Comparison of ENCODE assay signal across 8 cellular contexts in the genomic region with DNA sequence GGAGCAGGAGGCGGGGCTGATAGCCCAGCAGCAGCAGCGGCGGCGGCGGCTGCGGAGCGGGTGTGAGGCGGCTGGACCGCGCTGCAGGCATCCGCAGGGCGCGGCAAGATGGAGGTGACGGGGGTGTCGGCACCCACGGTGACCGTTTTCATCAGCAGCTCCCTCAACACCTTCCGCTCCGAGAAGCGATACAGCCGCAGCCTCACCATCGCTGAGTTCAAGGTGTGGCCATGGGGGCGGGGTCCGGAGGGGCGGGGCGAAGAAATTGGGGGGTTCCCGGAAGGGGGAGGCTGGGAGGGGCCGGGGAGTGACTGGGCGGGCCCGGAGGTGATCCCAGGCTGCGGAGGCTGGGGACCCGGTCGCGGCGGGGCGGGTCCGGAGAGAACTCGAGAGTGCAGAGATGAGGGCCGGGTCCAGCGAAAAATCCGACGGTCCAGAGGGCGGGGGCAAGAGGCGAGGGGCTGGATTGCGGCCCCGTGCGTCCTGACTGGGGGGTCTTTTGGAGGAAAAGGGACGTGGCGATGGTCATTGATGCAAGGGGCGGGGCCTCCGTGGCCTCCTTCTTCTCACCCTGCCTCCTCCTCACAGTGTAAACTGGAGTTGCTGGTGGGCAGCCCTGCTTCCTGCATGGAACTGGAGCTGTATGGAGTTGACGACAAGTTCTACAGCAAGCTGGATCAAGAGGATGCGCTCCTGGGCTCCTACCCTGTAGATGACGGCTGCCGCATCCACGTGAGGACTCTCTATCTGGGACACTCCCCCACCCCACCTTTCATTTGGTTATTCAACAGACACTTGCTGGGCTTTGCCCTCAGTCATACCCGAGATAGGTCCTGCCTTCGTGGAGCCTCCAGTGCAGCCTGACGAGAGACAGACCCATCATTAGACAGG. TPM values are rescaled to one million over a fixed set of nuclear protein-coding genes. Genes with fewer than 3 reads are reported as not detected.
DNase-seq lines count a peak whose midpoint lies in the region; ATAC-seq lines count a peak whose summit lies in the region.

A gene with protein sequence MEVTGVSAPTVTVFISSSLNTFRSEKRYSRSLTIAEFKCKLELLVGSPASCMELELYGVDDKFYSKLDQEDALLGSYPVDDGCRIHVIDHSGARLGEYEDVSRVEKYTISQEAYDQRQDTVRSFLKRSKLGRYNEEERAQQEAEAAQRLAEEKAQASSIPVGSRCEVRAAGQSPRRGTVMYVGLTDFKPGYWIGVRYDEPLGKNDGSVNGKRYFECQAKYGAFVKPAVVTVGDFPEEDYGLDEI (plus strand): TSS at position 16 of the 891 bp plus-strand sequence. CDS start 93 bp downstream, at position 109.

- H3K9me3 Mint-ChIP-seq in activated CD4-positive, alpha-beta memory T cell treated with anti-CD3 and anti-CD28 coated beads for 36 hours = no peaks in the 10 kb centered on the region

- peak; percentile 1 for ATAC-seq in GM21619 (IDR thresholded peaks at IDR 0.05; ENCODE audit: unreplicated experiment)

- H3K36me3 Mint-ChIP-seq in activated CD4-positive, alpha-beta memory T cell treated with anti-CD3 and anti-CD28 coated beads for 36 hours = peaks cover 32% of the 10 kb centered on the region

- H3K9me3 ChIP-seq in effector memory CD4-positive, alpha-beta T cell (ENCODE audit: control insufficient read depth, low read length) = no peaks in the 10 kb centered on the region
- no peaks in the 10 kb centered on the region for H3K9me3 ChIP-seq in mucosa of rectum (ENCODE audit: control insufficient read depth in 2 of 2, low read length in 2 of 2)

- peak within 1 kb of the TSS; percentile 80 for H3K4me3 ChIP-seq in effector memory CD4-positive, alpha-beta T cell (ENCODE audit: insufficient read depth, low read depth, low read length, poor library complexity, severe bottlenecking)
- peak within 1 kb of the TSS; percentile 87 to 95 for H3K4me3 ChIP-seq in mucosa of rectum (ENCODE audit: low read length in 2 of 2)

- peak within 1 kb of the TSS; percentile 99 for H3K4me3 Mint-ChIP-seq in activated CD4-positive, alpha-beta memory T cell treated with anti-CD3 and anti-CD28 coated beads for 36 hours

- peak within 1 kb of the TSS; percentile 82 for H3K27ac ChIP-seq in effector memory CD4-positive, alpha-beta T cell (ENCODE audit: insufficient read depth, low read length, poor library complexity, severe bottlenecking)
- peak within 1 kb of the TSS; percentile 77 to 90 for H3K27ac ChIP-seq in mucosa of rectum (ENCODE audit: low read depth in 2 of 2, low read length in 2 of 2)

- CTCF ChIA-PET in activated CD4-positive, alpha-beta memory T cell treated with anti-CD3 and anti-CD28 coated beads for 36 hours (lab: Charles Lee) = interaction anchor here (0.6 to 2.8 kb wide), 4 partner anchors 12 to 124 kb away, joined by 4 to 22 read pairs (median 4); no protein-coding TSS in a partner anchor

- H3K27ac Mint-ChIP-seq in activated CD4-positive, alpha-beta memory T cell treated with anti-CD3 and anti-CD28 coated beads for 36 hours = peak within 1 kb of the TSS; percentile 94

- peaks cover 5% of the 10 kb centered on the region for H3K27me3 Mint-ChIP-seq in activated CD4-positive, alpha-beta memory T cell treated with anti-CD3 and anti-CD28 coated beads for 36 hours

- intact Hi-C loops in activated CD4-positive, alpha-beta memory T cell treated with anti-CD3 and anti-CD28 coated beads for 36 hours (cut with micrococcal nuclease) = loop anchor here (1.0 to 10.0 kb wide), 8 partner anchors 12 to 401 kb away; a partner anchor contains a TSS

- peaks cover 20% of the 10 kb centered on the region for H3K4me1 ChIP-seq in effector memory CD4-positive, alpha-beta T cell (ENCODE audit: control insufficient read depth, insufficient read depth, low read length, poor library complexity, severe bottlenecking)
- peaks cover 16 to 22% of the 10 kb centered on the region in 2 donors for H3K4me1 ChIP-seq in mucosa of rectum (ENCODE audit: control insufficient read depth in 2 of 2, insufficient read depth in 2 of 2, low read length in 2 of 2)

- H3K27me3 ChIP-seq in effector memory CD4-positive, alpha-beta T cell (replicated peaks; ENCODE audit: control insufficient read depth, insufficient read depth, low read length, poor library complexity, severe bottlenecking) = no peaks in the 10 kb centered on the region
- no peaks in the 10 kb centered on the region for H3K27me3 ChIP-seq in mucosa of rectum (ENCODE audit: control insufficient read depth in 2 of 2, insufficient read depth in 2 of 2, low read length in 2 of 2)

- DNase-seq in Caki2 (ENCODE audit: low read depth) (peak; percentile 67), NCI-H146 treated with DMSO at 0.1 percent for 48 hours (lab: John Stamatoyannopoulos, UW; ENCODE audit: unreplicated experiment) (peak; percentile 75), 8988T (no peak)
- peak; percentile 93 for DNase-seq in activated CD4-positive, alpha-beta memory T cell treated with anti-CD3 and anti-CD28 coated beads for 36 hours
- DNase-seq in effector memory CD4-positive, alpha-beta T cell = peak in 2 of 3 donors; percentile 87 to 89
- peak; percentile 73 to 77 for DNase-seq in stimulated activated CD8-positive, alpha-beta memory T cell treated with anti-CD3 and anti-CD28 coated beads, Interleukin-7, amount 100 ng/mL, for 48 hours (ENCODE audit: extremely low read depth in 1 of 2, low read depth in 1 of 2)

- peak within 1 kb of the TSS; percentile 82 to 92 for H3K9ac ChIP-seq in mucosa of rectum (ENCODE audit: low read depth in 1 of 2, low read length in 2 of 2)

- in situ Hi-C loops in Caki2 (cut with HindIII; ENCODE audit: low pct_unique_long_range_greater_than_20kb, low sequenced_read_pairs) = no loop called here

- POLR2A ChIA-PET in activated CD4-positive, alpha-beta memory T cell treated with anti-CD3 and anti-CD28 coated beads for 36 hours (lab: Charles Lee) = interaction anchor here (0.8 to 2.7 kb wide), 7 partner anchors 9 to 102 kb away, joined by 3 to 13 read pairs (median 4); a partner anchor contains a TSS

- peaks cover 38% of the 10 kb centered on the region for H3K4me1 Mint-ChIP-seq in activated CD4-positive, alpha-beta memory T cell treated with anti-CD3 and anti-CD28 coated beads for 36 hours (ENCODE audit: low read depth)

- H3K36me3 ChIP-seq in effector memory CD4-positive, alpha-beta T cell (ENCODE audit: control insufficient read depth, insufficient read depth, low read length) = peaks cover 50% of the 10 kb centered on the region
- peaks cover 6 to 23% of the 10 kb centered on the region in 2 donors for H3K36me3 ChIP-seq in mucosa of rectum (ENCODE audit: control insufficient read depth in 2 of 2, insufficient read depth in 2 of 2, low read length in 2 of 2)

RNA-seq across cellular contexts. Expression of the gene that starts here (rescaled TPM):
- 369 and 423 TPM in 2 replicates for total RNA-seq in Caki2 (2014; rRNA removed; shearing (Covaris generic); ENCODE audit: low replicate concordance)
- 100 to 1,000 TPM; 134 to 137 TPM for total RNA-seq in activated CD4-positive, alpha-beta memory T cell treated with anti-CD3 and anti-CD28 coated beads for 36 hours
